In genomic region chr15:75367913-75368688, GRCh38 we compare ENCODE assay signal across 8 cellular contexts. TPM values are rescaled to one million over a fixed set of nuclear protein-coding genes. Genes with fewer than 3 reads are reported as not detected.
DNase-seq lines count a peak whose midpoint lies in the region; ATAC-seq, FAIRE-seq and TF ChIP-seq lines count a peak whose summit lies in the region.

Gene MAN2C1 (minus strand): TSS chr15:75368607. CDS start chr15:75368583, 24 bp downstream.

- TF ChIP-seq EP300 in A549 (IDR thresholded peaks at IDR 0.05) (no peak), sigmoid colon (IDR thresholded peaks at IDR 0.05) (peak in 1 of 4 donors; percentile 20)

- DNase-seq in A549 (ENCODE audit: low read depth in 1 of 2, low spot score in 1 of 2) (peak; percentile 98 to 99), NCI-H2107 treated with DMSO at 0.1 percent for 48 hours (lab: John Stamatoyannopoulos, UW; ENCODE audit: unreplicated experiment) (peak; percentile 77), body of pancreas (peak; percentile 97 to 98 (median 98)), iPS DF 19.7 (ENCODE audit: low read depth, low spot score) (peak; percentile 92), sigmoid colon (peak; percentile 98)

- POLR2A ChIA-PET in A549 (lab: Yijun Ruan, JAX), result interaction anchor here (0.5 to 4.2 kb wide), 50 partner anchors 8 to 551 kb away, joined by 3 to 148 read pairs (median 4); partner anchors contain the start of genes COX5A, IMP3, PPCDC and PTPN9

- TF ChIP-seq RAD21 in A549 (conservative IDR thresholded peaks at IDR 0.05 in 1 of 2, IDR thresholded peaks at IDR 0.05 in 1 of 2), result peak; percentile 73 to 79

- peak within 1 kb of the TSS; percentile 93 to 95 for H3K27ac ChIP-seq in A549
- H3K27ac ChIP-seq in body of pancreas, result peak within 1 kb of the TSS; percentile 97 to 100 (median 99)
- H3K27ac ChIP-seq in sigmoid colon, result peak within 1 kb of the TSS; percentile 95 to 99 (median 97)

- FAIRE-seq in A549 (lab: Jason Lieb, UNC) (peak; percentile 96), TTC549 (lab: Jason Lieb, UNC) (peak; percentile 40)

- H3K4me1 ChIP-seq in A549, result peaks cover 21% of the 10 kb centered on the region
- H3K4me1 ChIP-seq in body of pancreas, result peaks cover 25% of the 10 kb centered on the region
- H3K4me1 ChIP-seq in sigmoid colon, result peaks cover 0 to 22% (median 18%) of the 10 kb centered on the region in 4 donors

- H3K4me3 ChIP-seq in A549, result peak within 1 kb of the TSS; percentile 81
- H3K4me3 ChIP-seq in body of pancreas, result peak within 1 kb of the TSS; percentile 82 to 86
- peak within 1 kb of the TSS; percentile 73 to 99 (median 82) for H3K4me3 ChIP-seq in sigmoid colon

- TF ChIP-seq CTCF in A549 (IDR thresholded peaks at IDR 0.05) (peak; percentile 95), body of pancreas (IDR thresholded peaks at IDR 0.05) (peak; percentile 62 to 93 (median 86)), sigmoid colon (IDR thresholded peaks at IDR 0.05) (peak in 2 of 4 experiments; percentile 65 to 80)

- TF ChIP-seq POLR2A in A549 (IDR thresholded peaks at IDR 0.05; ENCODE audit: low read length) (peak; percentile 98), GM18526 (IDR thresholded peaks at IDR 0.05; ENCODE audit: extremely low read depth, insufficient read length) (peak; percentile 92), body of pancreas (IDR thresholded peaks at IDR 0.05) (peak; percentile 92 to 98 (median 98)), sigmoid colon (IDR thresholded peaks at IDR 0.05) (peak; percentile 70 to 71)

- CTCF ChIA-PET in A549 (lab: Yijun Ruan, JAX), result interaction anchor here (0.6 to 4.4 kb wide), 66 partner anchors 8 to 714 kb away, joined by 3 to 72 read pairs (median 5); partner anchors contain the start of genes IMP3, NEIL1, PTPN9 and SIN3A

- H3K9me3 ChIP-seq in A549 (no peaks in the 10 kb centered on the region), body of pancreas (no peaks in the 10 kb centered on the region), sigmoid colon (no peaks in the 10 kb centered on the region)

- peaks cover 0 to 18% of the 10 kb centered on the region in 2 donors for H3K36me3 ChIP-seq in body of pancreas (replicated peaks in 1 of 2; ENCODE audit: insufficient read depth in 1 of 2, low read depth in 2 of 2)
- peaks cover 9 to 74% (median 46%) of the 10 kb centered on the region in 4 donors for H3K36me3 ChIP-seq in sigmoid colon

- under 1% methylated on average over 60 of the region's 67 CpGs for WGBS in A549 (ENCODE audit: missing lambda C conversion rate)
- WGBS in body of pancreas, 2 donors, result 0% methylated on average over 2 to 67 of the region's 67 CpGs
- WGBS in sigmoid colon, 2 donors, result 0 to 1% methylated on average over 67 of the region's 67 CpGs

- H3K4me2 ChIP-seq in A549, result peak within 1 kb of the TSS; percentile 97

- H3K27me3 ChIP-seq in body of pancreas (no peaks in the 10 kb centered on the region), sigmoid colon (no peaks in the 10 kb centered on the region)

- peak; percentile 90 to 93 for ATAC-seq in A549
- peak; percentile 83 for ATAC-seq in HG03066 (IDR thresholded peaks at IDR 0.05; ENCODE audit: low read depth, unreplicated experiment)
- peak; percentile 94 for ATAC-seq in body of pancreas

- intact Hi-C loops in body of pancreas (cut with DNase I) (loop anchor here (10.0 kb wide), 1 partner anchor 317 kb away; no protein-coding TSS in a partner anchor), sigmoid colon (cut with DNase I) (loop anchor here (1.0 to 10.0 kb wide), 3 partner anchors 82 to 254 kb away; partner anchors contain the start of gene PTPN9)

TF ChIP-seq in A549, 52 proteins besides CTCF, POLR2A, EP300 and RAD21 (continues in another document):
- peak; percentile 72; the same call in 1 of the 2 replicates for TF ChIP-seq PBX3 (IDR thresholded peaks at IDR 0.05)
- TF ChIP-seq NR3C1 (IDR thresholded peaks at IDR 0.05), result no peak
- no peak for TF ChIP-seq HEYL (CRISPR knock-in tag; IDR thresholded peaks at IDR 0.05)
- no peak for TF ChIP-seq SREBF2 (IDR thresholded peaks at IDR 0.05)
- peak; percentile 87 for TF ChIP-seq KDM5A (IDR thresholded peaks at IDR 0.05)
- no peak for TF ChIP-seq MAFK (IDR thresholded peaks at IDR 0.05; ENCODE audit: partially characterized antibody)
- TF ChIP-seq NFE2L2 (conservative IDR thresholded peaks at IDR 0.05; ENCODE audit: low read length), result peak; percentile 16; the same call in 1 of the 2 replicates
- TF ChIP-seq POLR2AphosphoS2 (conservative IDR thresholded peaks at IDR 0.05; ENCODE audit: low read length), result no peak; the same call in 1 of the 2 replicates
- TF ChIP-seq HOXB5 (CRISPR knock-in tag; IDR thresholded peaks at IDR 0.05), result no peak
- peak; percentile 70; the same call in 1 of the 2 replicates for TF ChIP-seq TP53 (CRISPR knock-in tag; IDR thresholded peaks at IDR 0.05)
- no peak for TF ChIP-seq HOXB13 (CRISPR knock-in tag; IDR thresholded peaks at IDR 0.05; ENCODE audit: low read depth)
- TF ChIP-seq ZFP36 (IDR thresholded peaks at IDR 0.05; ENCODE audit: borderline replicate concordance, partially characterized antibody), result peak; percentile 1
- TF ChIP-seq PHF8 (IDR thresholded peaks at IDR 0.05; ENCODE audit: borderline replicate concordance, low read depth), result peak; percentile 99
- TF ChIP-seq SMC3 (IDR thresholded peaks at IDR 0.05), result peak; percentile 91
- TF ChIP-seq BCL3 (IDR thresholded peaks at IDR 0.05), result peak; percentile 93
- TF ChIP-seq RARB (CRISPR knock-in tag; IDR thresholded peaks at IDR 0.05), result no peak; the same call in 1 of the 2 replicates
- TF ChIP-seq CEBPB (IDR thresholded peaks at IDR 0.05), result 0 out of 4 replicates have a peak, but pooled peaks of 1 of the 2 experiments have one; percentile 3
- TF ChIP-seq RFX5 (IDR thresholded peaks at IDR 0.05), result no peak
- no peak for TF ChIP-seq CBX2 (IDR thresholded peaks at IDR 0.05; ENCODE audit: borderline replicate concordance, low read depth)
- TF ChIP-seq RNF2 (IDR thresholded peaks at IDR 0.05; ENCODE audit: borderline replicate concordance, low read depth), result no peak
- TF ChIP-seq HDAC2 (IDR thresholded peaks at IDR 0.05), result no peak
- TF ChIP-seq MAZ (IDR thresholded peaks at IDR 0.05; ENCODE audit: borderline replicate concordance, low read depth, low read length), result peak; percentile 76; the same call in 1 of the 2 replicates
- TF ChIP-seq NPAS2 (CRISPR knock-in tag; IDR thresholded peaks at IDR 0.05; ENCODE audit: borderline replicate concordance), result no peak
- peak; percentile 94 to 98 for TF ChIP-seq JUN (IDR thresholded peaks at IDR 0.05)
- TF ChIP-seq ESRRA (IDR thresholded peaks at IDR 0.05; ENCODE audit: borderline replicate concordance, low read length), result peak; percentile 59; the same call in 1 of the 2 replicates
- no peak for TF ChIP-seq ELK1 (IDR thresholded peaks at IDR 0.05; ENCODE audit: low read depth, low read length)
- no peak for TF ChIP-seq FOSL2 (IDR thresholded peaks at IDR 0.05)
- 0 out of 2 replicates have a peak, but pooled peaks have one; percentile 22 for TF ChIP-seq FOSL2 (CRISPR knock-in tag; IDR thresholded peaks at IDR 0.05)
- no peak for TF ChIP-seq ZNF302 (CRISPR knock-in tag; IDR thresholded peaks at IDR 0.05)
- no peak for TF ChIP-seq CHD2 (IDR thresholded peaks at IDR 0.05; ENCODE audit: low read length, partially characterized antibody)
- no peak for TF ChIP-seq RCOR1 (IDR thresholded peaks at IDR 0.05; ENCODE audit: low read depth, low read length)
- TF ChIP-seq TFCP2L1 (CRISPR knock-in tag; IDR thresholded peaks at IDR 0.05), result peak; percentile 96
- TF ChIP-seq HOXA7 (CRISPR knock-in tag; IDR thresholded peaks at IDR 0.05), result 0 out of 2 replicates have a peak, but pooled peaks have one; percentile 80
- TF ChIP-seq FOSB (CRISPR knock-in tag; IDR thresholded peaks at IDR 0.05), result 0 out of 2 replicates have a peak, but pooled peaks have one; percentile 57

RNA-seq across cellular contexts. Expression of gene MAN2C1, which starts in this region (rescaled TPM):
- polyA plus RNA-seq in A549 (2011; rRNA removed) (47.7 and 66.3 TPM in 2 replicates), A549 (2017; fragmentation: RNase III; extraction: RNeasy Plus Mini Kit Qiagen cat#74134 plus additional on column Dnase treatment) (114 to 126 TPM (median 117 TPM) in 3 replicates), sigmoid colon (100 to 1,000 TPM in 1 of 3 donors, 10 to 100 TPM in 2; 18.0 to 146 (median 22.0) TPM)
- 62.7 and 70.5 TPM in 2 replicates for polyA plus RNA-seq in A549 (2012; cell fraction: cytosol; rRNA removed)
- polyA plus RNA-seq in A549 (2012; cell fraction: nucleus; rRNA removed), result 983 and 1,042 TPM in 2 replicates
- 91.7 and 99.0 TPM in 2 replicates for polyA minus RNA-seq in A549 (2011; rRNA and poly(A)+ RNA removed)
- total RNA-seq in body of pancreas (100 to 1,000 TPM; 186 to 339 TPM), sigmoid colon (100 to 1,000 TPM in 3 of 4 donors, 10 to 100 TPM in 1; 94.2 to 221 (median 132) TPM)

Comparison
In these comparisons a context has a peak if more than half of its experiments do, and no peak if none do; other contexts are left out.
1. Peak in every context shown above with its lines: DNase-seq, ATAC-seq, H3K4me3 ChIP-seq and H3K27ac ChIP-seq.